In the genomic region with DNA sequence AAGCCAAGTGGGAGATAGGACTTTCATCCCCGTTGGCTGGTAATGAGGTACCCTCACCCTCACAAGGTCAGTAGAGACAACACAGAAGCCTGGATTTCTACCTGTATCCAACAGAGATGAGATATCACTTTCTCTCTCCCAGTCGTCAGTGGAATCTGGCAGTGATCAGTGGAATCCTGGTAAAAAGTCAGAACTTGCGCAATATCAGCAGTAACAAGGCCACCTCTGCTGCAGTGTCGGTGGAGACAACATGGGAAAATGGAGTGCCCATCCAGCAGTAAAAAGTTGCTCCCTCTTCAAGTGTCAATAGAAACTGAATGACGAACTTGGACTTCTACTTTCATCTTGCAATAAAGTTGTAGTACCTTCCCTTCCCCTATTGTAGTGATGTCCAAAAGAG, we compare ENCODE assay signal across 20 cellular contexts.
A peak's percentile ranks its signal among the peaks of the same experiment; 100 is the strongest.
DNase-seq lines count a peak whose midpoint lies in the region; ATAC-seq and TF ChIP-seq lines count a peak whose summit lies in the region.
"Had no signal": no experiment of that assay in that cellular context is flagged by ENCODE, and none has a peak within 500 bp of the region (broad histone marks: within the 10 kb centered on the region; RNA-seq: fewer than 3 reads in every experiment).

No MANE protein-coding gene starts in this region.

- H2BK5ac ChIP-seq in mesenchymal stem cell (ENCODE audit: low read depth, low read length, poor library complexity, severe bottlenecking), result no peak overlapping the region

- H3K36me3 ChIP-seq in liver (ENCODE audit: control insufficient read depth in 4 of 4, insufficient read depth in 3 of 4, low read depth in 1 of 4, low read length in 3 of 4) (no peaks in the 10 kb centered on the region), mesenchymal stem cell (ENCODE audit: control insufficient read depth in 1 of 2, insufficient read depth in 2 of 2, low read depth in 1 of 2, low read length in 2 of 2) (no peaks in the 10 kb centered on the region)
- H3K36me3 ChIP-seq: BE2C, BLaER1 had no signal

- no peak overlapping the region for H3K4me3 ChIP-seq in liver (ENCODE audit: low read depth in 1 of 3, low read length in 3 of 3)
- no peak overlapping the region for H3K4me3 ChIP-seq in mesenchymal stem cell (ENCODE audit: insufficient read depth in 1 of 2, low read depth in 1 of 2, low read length in 2 of 2)
- H3K4me3 ChIP-seq: BLaER1 had no signal

- no peak overlapping the region for H3K23ac ChIP-seq in mesenchymal stem cell (ENCODE audit: low read length in 2 of 2)

- TF ChIP-seq CTCF in liver (IDR thresholded peaks at IDR 0.05; ENCODE audit: low read depth, low read length, missing input control), result no peak

- H2BK12ac ChIP-seq in mesenchymal stem cell (ENCODE audit: low read length in 2 of 2), result no peak overlapping the region

- H2BK120ac ChIP-seq in mesenchymal stem cell (ENCODE audit: low read depth, low read length), result no peak overlapping the region

- WGBS in liver, result 53% methylated on average over 5 of the region's 5 CpGs
- WGBS in mesenchymal stem cell, result 87% methylated on average over 5 of the region's 5 CpGs

- H3K27me3 ChIP-seq in liver (ENCODE audit: control insufficient read depth in 4 of 4, insufficient read depth in 4 of 4, low read length in 3 of 4) (no peaks in the 10 kb centered on the region), mesenchymal stem cell (ENCODE audit: control insufficient read depth in 1 of 2, insufficient read depth in 1 of 2, low read length in 2 of 2) (no peaks in the 10 kb centered on the region)
- H3K27me3 ChIP-seq: BE2C, BLaER1 had no signal

- no peak overlapping the region for H2AFZ ChIP-seq in mesenchymal stem cell (ENCODE audit: low read depth, low read length)

- H2BK15ac ChIP-seq in mesenchymal stem cell (ENCODE audit: low read depth, poor library complexity, severe bottlenecking), result no peak overlapping the region

- H3K27ac ChIP-seq in liver (ENCODE audit: low read depth in 1 of 2, low read length in 2 of 2), result no peak overlapping the region
- H3K27ac ChIP-seq in mesenchymal stem cell (ENCODE audit: low read length, poor library complexity, severe bottlenecking), result no peak overlapping the region
- H3K27ac ChIP-seq: BLaER1 had no signal

- no peak overlapping the region for H4K91ac ChIP-seq in mesenchymal stem cell (ENCODE audit: low read length)

- no peak overlapping the region for H2AK5ac ChIP-seq in mesenchymal stem cell (ENCODE audit: low read length, severe bottlenecking)

- no peak overlapping the region for H4K8ac ChIP-seq in mesenchymal stem cell (ENCODE audit: low read length)

- H3K14ac ChIP-seq in mesenchymal stem cell (ENCODE audit: low read length in 2 of 2), result no peak overlapping the region

- H3K4me1 ChIP-seq in liver (ENCODE audit: control insufficient read depth in 4 of 4, insufficient read depth in 4 of 4, low read length in 3 of 4), result peaks cover 0 to 5% (median under 1%) of the 10 kb centered on the region in 4 donors
- no peaks in the 10 kb centered on the region for H3K4me1 ChIP-seq in mesenchymal stem cell (ENCODE audit: control insufficient read depth, insufficient read depth, low read depth, low read length)
- H3K4me1 ChIP-seq: BE2C, BLaER1 had no signal

- no peak overlapping the region for H3K4ac ChIP-seq in mesenchymal stem cell (ENCODE audit: low read depth in 1 of 2, low read length in 2 of 2)

- TF ChIP-seq EP300 in Ishikawa (IDR thresholded peaks at IDR 0.05; ENCODE audit: borderline replicate concordance), result no peak

- H3K9me3 ChIP-seq in liver (ENCODE audit: control insufficient read depth in 4 of 4, low read length in 3 of 4), result no peaks in the 10 kb centered on the region
- peaks cover 17% of the 10 kb centered on the region for H3K9me3 ChIP-seq in mesenchymal stem cell (ENCODE audit: control insufficient read depth, low read length)
- H3K9me3 ChIP-seq: BE2C, BLaER1 had no signal

- H3K79me1 ChIP-seq in mesenchymal stem cell (replicated peaks; ENCODE audit: low read length, poor library complexity, severe bottlenecking), result no peaks in the 10 kb centered on the region

- no peak overlapping the region for H3K18ac ChIP-seq in mesenchymal stem cell (ENCODE audit: low read depth in 1 of 2, low read length in 2 of 2)

- no peak overlapping the region for H3K4me2 ChIP-seq in mesenchymal stem cell (ENCODE audit: low read length, poor library complexity, severe bottlenecking)
- H3K4me2 ChIP-seq: BLaER1 had no signal

- DNase-seq in left lobe of liver (ENCODE audit: low spot score), result peak; percentile 59
- no peak for DNase-seq in DMS153 treated with DMSO at 0.1 percent for 48 hours (lab: John Stamatoyannopoulos, UW; ENCODE audit: unreplicated experiment)
- DNase-seq in mesenchymal stem cell, result no peak
- no peak for DNase-seq in cortex of kidney (lab: John Stamatoyannopoulos, UW)
- no peak for DNase-seq in NCI-H82 (lab: John Stamatoyannopoulos, UW)
- DNase-seq: 8988T; ACHN; BE2C; C1 segment of cervical spinal cord; CD4-positive, alpha-beta memory T cell; CD4-positive, CD25-positive, alpha-beta regulatory T cell; CD8-positive, alpha-beta memory T cell; COR-L47; DMS 273 treated with DMSO at 0.1 percent for 48 hours; DMS153; DMS79 treated with DMSO at 0.1 percent for 48 hours; GF-D8 had no signal

- TF ChIP-seq RAD21 in Ishikawa (IDR thresholded peaks at IDR 0.05; ENCODE audit: low read depth) (no peak), liver (IDR thresholded peaks at IDR 0.05) (peak in 1 of 2 donors; percentile 35)

- no peak overlapping the region for H3K9ac ChIP-seq in liver (ENCODE audit: low read depth in 1 of 2, low read length in 2 of 2)
- H3K9ac ChIP-seq in mesenchymal stem cell (ENCODE audit: low read length), result no peak overlapping the region
- H3K9ac ChIP-seq: BLaER1 had no signal

- peak; percentile 97 for ATAC-seq in left lobe of liver

TF ChIP-seq in Ishikawa, 13 proteins besides CTCF, POLR2A, EP300 and RAD21:
- TF ChIP-seq TEAD4 (IDR thresholded peaks at IDR 0.05) (no peak), FOXM1 (IDR thresholded peaks at IDR 0.05; ENCODE audit: borderline replicate concordance, low read depth) (no peak), NFIC (IDR thresholded peaks at IDR 0.05) (no peak), YY1 (IDR thresholded peaks at IDR 0.05; ENCODE audit: low read depth) (no peak), CREB1 (IDR thresholded peaks at IDR 0.05; ENCODE audit: low read depth) (no peak), TAF1 (IDR thresholded peaks at IDR 0.05; ENCODE audit: low read depth) (no peak), CEBPB (IDR thresholded peaks at IDR 0.05) (peak; percentile 66)
- TF ChIP-seq, protein P1, sequence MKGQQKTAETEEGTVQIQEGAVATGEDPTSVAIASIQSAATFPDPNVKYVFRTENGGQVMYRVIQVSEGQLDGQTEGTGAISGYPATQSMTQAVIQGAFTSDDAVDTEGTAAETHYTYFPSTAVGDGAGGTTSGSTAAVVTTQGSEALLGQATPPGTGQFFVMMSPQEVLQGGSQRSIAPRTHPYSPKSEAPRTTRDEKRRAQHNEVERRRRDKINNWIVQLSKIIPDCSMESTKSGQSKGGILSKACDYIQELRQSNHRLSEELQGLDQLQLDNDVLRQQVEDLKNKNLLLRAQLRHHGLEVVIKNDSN (IDR thresholded peaks at IDR 0.05), result no peak

TF ChIP-seq in liver, 16 proteins besides CTCF, POLR2A, EP300 and RAD21:
- peak; percentile 56 for TF ChIP-seq YY1 (IDR thresholded peaks at IDR 0.05)
- TF ChIP-seq HNF4A (conservative IDR thresholded peaks at IDR 0.05), result peak in 1 of 2 donors; percentile 50
- TF ChIP-seq, protein P2, sequence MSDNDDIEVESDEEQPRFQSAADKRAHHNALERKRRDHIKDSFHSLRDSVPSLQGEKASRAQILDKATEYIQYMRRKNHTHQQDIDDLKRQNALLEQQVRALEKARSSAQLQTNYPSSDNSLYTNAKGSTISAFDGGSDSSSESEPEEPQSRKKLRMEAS (IDR thresholded peaks at IDR 0.05), result no peak
- TF ChIP-seq HNF4G (IDR thresholded peaks at IDR 0.05), result no peak
- peak in 1 of 2 donors; percentile 57 for TF ChIP-seq RXRA (IDR thresholded peaks at IDR 0.05)
- no peak for TF ChIP-seq FOXA2 (IDR thresholded peaks at IDR 0.05)
